ENCODE assay signal across 11 cellular contexts in genomic region chr11:1870326-1870696, GRCh38. TPM values are rescaled to one million over a fixed set of nuclear protein-coding genes. Genes with fewer than 3 reads are reported as not detected.
DNase-seq lines count a peak whose midpoint lies in the region; ATAC-seq and TF ChIP-seq lines count a peak whose summit lies in the region.
"Had no signal": no experiment of that assay in that cellular context is flagged by ENCODE, and none has a peak within 500 bp of the region (broad histone marks: within the 10 kb centered on the region; RNA-seq: fewer than 3 reads in every experiment).

No MANE protein-coding gene starts in this region.

- H3K4me1 Mint-ChIP-seq in activated CD4-positive, alpha-beta T cell treated with anti-CD3 and anti-CD28 coated beads, Interleukin-2, amount 10 ng/mL, durations not matched to agents 24 days and 14 days = peaks cover 31% of the 10 kb centered on the region

- H3K27ac Mint-ChIP-seq in activated CD4-positive, alpha-beta T cell treated with anti-CD3 and anti-CD28 coated beads, Interleukin-2, amount 10 ng/mL, durations not matched to agents 24 days and 14 days = no peak overlapping the region

- peaks cover 27% of the 10 kb centered on the region for H3K36me3 Mint-ChIP-seq in activated CD4-positive, alpha-beta T cell treated with anti-CD3 and anti-CD28 coated beads, Interleukin-2, amount 10 ng/mL, durations not matched to agents 24 days and 14 days (ENCODE audit: low read depth)

- no peaks in the 10 kb centered on the region for H3K36me3 ChIP-seq in left ventricle myocardium inferior
- no peaks in the 10 kb centered on the region for H3K36me3 ChIP-seq in subcutaneous abdominal adipose tissue (ENCODE audit: control insufficient read depth in 5 of 5, insufficient read depth in 5 of 5, low read length in 5 of 5)
- H3K36me3 ChIP-seq: cardiac muscle cell had no signal

- H3K4me1 ChIP-seq in left ventricle myocardium inferior (peaks cover 56% of the 10 kb centered on the region), subcutaneous abdominal adipose tissue (ENCODE audit: control insufficient read depth in 5 of 5, insufficient read depth in 5 of 5, low read length in 5 of 5) (peaks cover 0 to 65% (median 35%) of the 10 kb centered on the region in 5 donors)

- intact Hi-C loops in activated CD4-positive, alpha-beta T cell treated with anti-CD3 and anti-CD28 coated beads, Interleukin-2, amount 10 ng/mL, durations not matched to agents 24 days and 14 days (cut with micrococcal nuclease) = no loop called here
- intact Hi-C loops in left ventricle myocardium inferior (cut with micrococcal nuclease) = no loop called here

- peak overlapping the region in 3 of 5 donors; percentile 20 to 58 (median 43) for H3K9ac ChIP-seq in subcutaneous abdominal adipose tissue (ENCODE audit: low read length in 5 of 5)

- no peak for DNase-seq in activated CD4-positive, alpha-beta T cell treated with anti-CD3 and anti-CD28 coated beads, Interleukin-2, amount 10 ng/mL, durations not matched to agents 24 days and 14 days
- no peak for DNase-seq in activated CD4-positive, alpha-beta T cell treated with anti-CD3 and anti-CD28 coated beads, Interleukin-2, amount 50 U/mL, for 4 hours
- peak; percentile 19 for DNase-seq in left ventricle myocardium inferior
- DNase-seq: glutamatergic neuron, naive B cell had no signal

- no peak for TF ChIP-seq CTCF in left ventricle myocardium inferior (IDR thresholded peaks at IDR 0.05; ENCODE audit: borderline replicate concordance)

- H3K27ac ChIP-seq in left ventricle myocardium inferior (replicated peaks) = peak overlapping the region; percentile 89
- H3K27ac ChIP-seq in subcutaneous abdominal adipose tissue (ENCODE audit: low read depth, low read length) = no peak overlapping the region
- H3K27ac ChIP-seq: cardiac muscle cell had no signal

- H3K4me3 Mint-ChIP-seq in activated CD4-positive, alpha-beta T cell treated with anti-CD3 and anti-CD28 coated beads, Interleukin-2, amount 10 ng/mL, durations not matched to agents 24 days and 14 days = peak overlapping the region; percentile 39

- no peaks in the 10 kb centered on the region for H3K27me3 Mint-ChIP-seq in activated CD4-positive, alpha-beta T cell treated with anti-CD3 and anti-CD28 coated beads, Interleukin-2, amount 10 ng/mL, durations not matched to agents 24 days and 14 days
- H3K27me3 Mint-ChIP-seq: naive B cell had no signal

- H3K4me3 ChIP-seq in left ventricle myocardium inferior = peak overlapping the region; percentile 64
- H3K4me3 ChIP-seq in subcutaneous abdominal adipose tissue (ENCODE audit: low read depth in 1 of 5, low read length in 5 of 5) = peak overlapping the region; percentile 64 to 72 (median 70)
- H3K4me3 ChIP-seq: cardiac muscle cell had no signal

- H3K9me3 Mint-ChIP-seq in activated CD4-positive, alpha-beta T cell treated with anti-CD3 and anti-CD28 coated beads, Interleukin-2, amount 10 ng/mL, durations not matched to agents 24 days and 14 days = no peaks in the 10 kb centered on the region
- H3K9me3 Mint-ChIP-seq: naive B cell had no signal

- H3K27me3 ChIP-seq in left ventricle myocardium inferior (ENCODE audit: low read depth) (peaks cover 37% of the 10 kb centered on the region), subcutaneous abdominal adipose tissue (ENCODE audit: control insufficient read depth in 5 of 5, insufficient read depth in 4 of 5, low read length in 5 of 5) (peaks cover 15 to 48% (median 39%) of the 10 kb centered on the region in 5 donors)

- ATAC-seq in GM19452 (IDR thresholded peaks at IDR 0.05; ENCODE audit: unreplicated experiment) (no peak), HG03139 (IDR thresholded peaks at IDR 0.05; ENCODE audit: unreplicated experiment) (no peak)

- no peaks in the 10 kb centered on the region for H3K9me3 ChIP-seq in left ventricle myocardium inferior (replicated peaks)
- no peaks in the 10 kb centered on the region for H3K9me3 ChIP-seq in subcutaneous abdominal adipose tissue (ENCODE audit: control insufficient read depth in 5 of 5, low read length in 5 of 5)

RNA-seq across cellular contexts. Expression of gene LSP1, which starts 17.4 kb away (rescaled TPM):
- total RNA-seq in activated CD4-positive, alpha-beta T cell treated with anti-CD3 and anti-CD28 coated beads, Interleukin-2, amount 10 ng/mL, durations not matched to agents 24 days and 14 days = 303 and 322 TPM in 2 replicates
- total RNA-seq in left ventricle myocardium inferior = 19.7 TPM
- total RNA-seq: cardiac muscle cell had no signal

RNA-seq across cellular contexts. Expression of gene PRR33, which starts 21.4 kb away (rescaled TPM):
- total RNA-seq in activated CD4-positive, alpha-beta T cell treated with anti-CD3 and anti-CD28 coated beads, Interleukin-2, amount 10 ng/mL, durations not matched to agents 24 days and 14 days = not detected in 2 replicates
- 2.4 TPM for total RNA-seq in left ventricle myocardium inferior
- total RNA-seq: A172, cardiac muscle cell, HT1080 had no signal

RNA-seq across cellular contexts. Expression of gene TNNI2, which starts 31.5 kb away (rescaled TPM):
- total RNA-seq in activated CD4-positive, alpha-beta T cell treated with anti-CD3 and anti-CD28 coated beads, Interleukin-2, amount 10 ng/mL, durations not matched to agents 24 days and 14 days = not detected in 2 replicates
- total RNA-seq in left ventricle myocardium inferior = not detected
- total RNA-seq: A172, HT1080 had no signal

RNA-seq across cellular contexts. Expression of gene SYT8, which starts 35.5 kb away (rescaled TPM):
- total RNA-seq in activated CD4-positive, alpha-beta T cell treated with anti-CD3 and anti-CD28 coated beads, Interleukin-2, amount 10 ng/mL, durations not matched to agents 24 days and 14 days = not detected in 2 replicates
- not detected for total RNA-seq in left ventricle myocardium inferior
- total RNA-seq: A172, cardiac muscle cell, HT1080 had no signal

RNA-seq across cellular contexts. Expression of gene TNNT3, which starts 49.2 kb away (rescaled TPM):
- total RNA-seq in activated CD4-positive, alpha-beta T cell treated with anti-CD3 and anti-CD28 coated beads, Interleukin-2, amount 10 ng/mL, durations not matched to agents 24 days and 14 days = 1.1 and 1.2 TPM in 2 replicates
- 30.7 TPM for total RNA-seq in left ventricle myocardium inferior
- total RNA-seq: A172, HT1080 had no signal

Comparison
In these comparisons a context has a peak if more than half of its experiments do, and no peak if none do; other contexts are left out.
1. RNA of gene LSP1, which starts 17.4 kb away (total RNA-seq): 303 to 322 TPM in activated CD4-positive, alpha-beta T cell treated with anti-CD3 and anti-CD28 coated beads, Interleukin-2, amount 10 ng/mL, durations not matched to agents 24 days and 14 days; 19.7 TPM in left ventricle myocardium inferior (single experiment); every median in the first group is over 10 times any median in the second.